Comparison of ENCODE assay signal across 7 cellular contexts in the genomic region with DNA sequence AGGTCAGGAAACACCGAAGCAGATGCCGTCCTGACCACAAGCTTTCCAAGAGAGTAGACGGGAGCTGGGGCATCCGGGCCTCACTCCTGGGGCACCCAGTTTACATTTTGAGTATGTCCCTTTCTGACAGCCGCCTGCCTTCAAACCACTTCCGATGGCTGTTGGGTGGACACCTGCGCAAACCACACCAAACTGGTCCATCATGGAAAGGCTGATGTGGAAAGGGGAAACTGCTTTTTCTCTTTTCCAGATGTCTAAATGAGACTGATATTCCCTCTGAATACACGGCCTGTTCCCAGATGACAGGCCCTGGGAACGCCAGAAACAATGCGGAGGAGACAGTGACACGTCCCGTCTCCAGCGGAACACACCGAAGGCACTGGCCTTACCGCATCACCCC.
"Had no signal": no experiment of that assay in that cellular context is flagged by ENCODE, and none has a peak within 500 bp of the region (broad histone marks: within the 10 kb centered on the region; RNA-seq: fewer than 3 reads in every experiment).

No MANE protein-coding gene starts in this region.

- H3K27ac ChIP-seq: HL-60 had no signal

- H3K4me3 Mint-ChIP-seq: IgD-negative memory B cell had no signal

- H3K4me3 ChIP-seq: K562 had no signal

- H3K27me3 Mint-ChIP-seq: IgD-negative memory B cell had no signal

- H3K4me1 Mint-ChIP-seq: IgD-negative memory B cell had no signal

- ATAC-seq: HepG2, K562 had no signal

- FAIRE-seq: HepG2, HTR-8/SVneo, K562 had no signal

- DNase-seq: IMR-90, KBM-7 had no signal

- H3K36me3 Mint-ChIP-seq: IgD-negative memory B cell had no signal

- H3K9me3 Mint-ChIP-seq: IgD-negative memory B cell had no signal

- H3K27ac Mint-ChIP-seq: IgD-negative memory B cell had no signal
